ENCODE assay signal across 19 cellular contexts in genomic region chr2:23696163-23697045, GRCh38.
"Had no signal": no experiment of that assay in that cellular context is flagged by ENCODE, and none has a peak within 500 bp of the region (broad histone marks: within the 10 kb centered on the region; RNA-seq: fewer than 3 reads in every experiment).

No MANE protein-coding gene starts in this region.

- H3K9me3 Mint-ChIP-seq: activated T-helper 1 cell treated with anti-CD3 and anti-CD28 coated beads, Interleukin-12 subunit alpha, Interleukin-12 subunit beta, Interleukin-2, Interleukin-4 antibody, amounts not matched to agents 30 ng/mL and 10 ng/mL and 1 ng/mL, durations not matched to agents 14 hours and 24 hours and 36 hours; stimulated activated naive CD8-positive, alpha-beta T cell treated with anti-CD3 and anti-CD28 coated beads, Interleukin-15, Interleukin-2, amounts not matched to agents 100 ng/mL and 50 ng/mL, for 24 hours had no signal

- H3K4me3 ChIP-seq: esophagus muscularis mucosa, lung, prostate gland, right atrium auricular region, skin epidermis, suprapubic skin, upper lobe of left lung had no signal

- DNase-seq: activated CD4-positive, alpha-beta T cell treated with anti-CD3 and anti-CD28 coated beads, Interleukin-2, amount 50 U/mL, for 4 hours; activated gamma-delta T cell treated with Interleukin-2 at 50 U/mL for 16 hours; activated T-cell treated with anti-CD3 and anti-CD28 coated beads for 4 hours; brain microvascular endothelial cell; effector CD8-positive, alpha-beta T cell; left colon; nephron progenitor cell; SW 1271; T-helper 2 cell had no signal

- H3K9me3 ChIP-seq: esophagus muscularis mucosa, prostate gland, right atrium auricular region, suprapubic skin, upper lobe of left lung had no signal

- H3K27me3 Mint-ChIP-seq: stimulated activated naive CD8-positive, alpha-beta T cell treated with anti-CD3 and anti-CD28 coated beads, Interleukin-15, Interleukin-2, amounts not matched to agents 100 ng/mL and 50 ng/mL, for 24 hours had no signal

- H3K4me3 Mint-ChIP-seq: activated T-helper 1 cell treated with anti-CD3 and anti-CD28 coated beads, Interleukin-12 subunit alpha, Interleukin-12 subunit beta, Interleukin-2, Interleukin-4 antibody, amounts not matched to agents 30 ng/mL and 10 ng/mL and 1 ng/mL, durations not matched to agents 14 hours and 24 hours and 36 hours; mesothelial cell of epicardium; nephron progenitor cell; stimulated activated naive CD8-positive, alpha-beta T cell treated with anti-CD3 and anti-CD28 coated beads, Interleukin-15, Interleukin-2, amounts not matched to agents 100 ng/mL and 50 ng/mL, for 24 hours had no signal

- H3K27ac Mint-ChIP-seq: activated T-helper 1 cell treated with anti-CD3 and anti-CD28 coated beads, Interleukin-12 subunit alpha, Interleukin-12 subunit beta, Interleukin-2, Interleukin-4 antibody, amounts not matched to agents 30 ng/mL and 10 ng/mL and 1 ng/mL, durations not matched to agents 14 hours and 24 hours and 36 hours; mesothelial cell of epicardium; nephron progenitor cell; stimulated activated naive CD8-positive, alpha-beta T cell treated with anti-CD3 and anti-CD28 coated beads, Interleukin-15, Interleukin-2, amounts not matched to agents 100 ng/mL and 50 ng/mL, for 24 hours had no signal

- H3K27me3 ChIP-seq: brain microvascular endothelial cell, esophagus muscularis mucosa, right atrium auricular region, suprapubic skin, upper lobe of left lung had no signal

- H3K4me1 ChIP-seq: prostate gland, right atrium auricular region, suprapubic skin had no signal

- H3K36me3 ChIP-seq: brain microvascular endothelial cell had no signal

- ATAC-seq: left colon had no signal

- H3K27ac ChIP-seq: brain microvascular endothelial cell, prostate gland, right atrium auricular region, skin epidermis, suprapubic skin, upper lobe of left lung had no signal
